ENCODE assay signal across 9 cellular contexts in genomic region chr9:96020822-96021615, GRCh38.
A peak's percentile ranks its signal among the peaks of the same experiment; 100 is the strongest.
DNase-seq lines count a peak whose midpoint lies in the region; ATAC-seq and TF ChIP-seq lines count a peak whose summit lies in the region.
"Had no signal": no experiment of that assay in that cellular context is flagged by ENCODE, and none has a peak within 500 bp of the region (broad histone marks: within the 10 kb centered on the region; RNA-seq: fewer than 3 reads in every experiment).

No MANE protein-coding gene starts in this region.

- H3K27ac ChIP-seq in lung (ENCODE audit: low read depth in 1 of 2, low read length in 1 of 2) = peak overlapping the region in 1 of 2 donors; percentile 72
- H3K27ac ChIP-seq: 22Rv1 had no signal

- DNase-seq in DMS 273 (lab: John Stamatoyannopoulos, UW; ENCODE audit: unreplicated experiment) = peak; percentile 62
- no peak for DNase-seq in DMS 273 treated with DMSO at 0.1 percent for 48 hours (lab: John Stamatoyannopoulos, UW)
- no peak for DNase-seq in activated B cell treated with CpG ODN at 0.5 μM for 24 hours
- peak; percentile 33 for DNase-seq in lung (ENCODE audit: low spot score)
- no peak for DNase-seq in LoVo (ENCODE audit: low spot score)

- CTCF ChIA-PET in activated B cell treated with CpG ODN at 0.5 μM for 24 hours (lab: Charles Lee) = no interaction called here

- H3K36me3 ChIP-seq in lung (ENCODE audit: control insufficient read depth in 2 of 2, insufficient read depth in 2 of 2, low read length in 2 of 2) = peaks cover 2 to 7% of the 10 kb centered on the region in 2 donors

- H3K4me3 ChIP-seq in lung = peak overlapping the region; percentile 52

- POLR2A ChIA-PET in activated B cell treated with CpG ODN at 0.5 μM for 24 hours (lab: Charles Lee) = no interaction called here

- no peak overlapping the region for H3K27ac Mint-ChIP-seq in activated B cell treated with CpG ODN at 0.5 μM for 24 hours
- H3K27ac Mint-ChIP-seq in dendritic cell treated with granulocyte-macrophage colony-stimulating factor and Interleukin-4, amounts not matched to agents 40 ng/mL and 50 ng/mL, for 4 days = peak overlapping the region; percentile 41
- peak overlapping the region; percentile 61 for H3K27ac Mint-ChIP-seq in stimulated activated memory B cell treated with anti-CD40 and anti-IgM and Interleukin-4, amounts not matched to agents 10 μg/mL and 1 μg/mL and 100 μg/mL, for 72 hours

- H3K27me3 Mint-ChIP-seq in activated B cell treated with CpG ODN at 0.5 μM for 24 hours = peaks cover 51% of the 10 kb centered on the region
- peaks cover 68% of the 10 kb centered on the region for H3K27me3 Mint-ChIP-seq in dendritic cell treated with granulocyte-macrophage colony-stimulating factor and Interleukin-4, amounts not matched to agents 40 ng/mL and 50 ng/mL, for 4 days
- H3K27me3 Mint-ChIP-seq in stimulated activated memory B cell treated with anti-CD40 and anti-IgM and Interleukin-4, amounts not matched to agents 10 μg/mL and 1 μg/mL and 100 μg/mL, for 72 hours = peaks cover 73% of the 10 kb centered on the region

- TF ChIP-seq CTCF in activated B cell treated with CpG ODN at 0.5 μM for 24 hours (IDR thresholded peaks at IDR 0.05) (no peak), lung (IDR thresholded peaks at IDR 0.05; ENCODE audit: control extremely low read depth, extremely low read depth) (no peak)

- peak overlapping the region; percentile 71 for H3K4me3 Mint-ChIP-seq in activated B cell treated with CpG ODN at 0.5 μM for 24 hours
- H3K4me3 Mint-ChIP-seq in dendritic cell treated with granulocyte-macrophage colony-stimulating factor and Interleukin-4, amounts not matched to agents 40 ng/mL and 50 ng/mL, for 4 days = peak overlapping the region; percentile 73
- H3K4me3 Mint-ChIP-seq in stimulated activated memory B cell treated with anti-CD40 and anti-IgM and Interleukin-4, amounts not matched to agents 10 μg/mL and 1 μg/mL and 100 μg/mL, for 72 hours = peak overlapping the region; percentile 87

- H3K4me1 Mint-ChIP-seq in activated B cell treated with CpG ODN at 0.5 μM for 24 hours = peaks cover 21% of the 10 kb centered on the region
- peaks cover 27% of the 10 kb centered on the region for H3K4me1 Mint-ChIP-seq in dendritic cell treated with granulocyte-macrophage colony-stimulating factor and Interleukin-4, amounts not matched to agents 40 ng/mL and 50 ng/mL, for 4 days (ENCODE audit: low read depth)
- peaks cover 39% of the 10 kb centered on the region for H3K4me1 Mint-ChIP-seq in stimulated activated memory B cell treated with anti-CD40 and anti-IgM and Interleukin-4, amounts not matched to agents 10 μg/mL and 1 μg/mL and 100 μg/mL, for 72 hours

- WGBS in lung, 2 donors = 0 to 1% methylated on average over 57 to 80 of the region's 80 CpGs

- no peaks in the 10 kb centered on the region for H3K9me3 Mint-ChIP-seq in activated B cell treated with CpG ODN at 0.5 μM for 24 hours
- no peaks in the 10 kb centered on the region for H3K9me3 Mint-ChIP-seq in dendritic cell treated with granulocyte-macrophage colony-stimulating factor and Interleukin-4, amounts not matched to agents 40 ng/mL and 50 ng/mL, for 4 days
- H3K9me3 Mint-ChIP-seq in stimulated activated memory B cell treated with anti-CD40 and anti-IgM and Interleukin-4, amounts not matched to agents 10 μg/mL and 1 μg/mL and 100 μg/mL, for 72 hours = no peaks in the 10 kb centered on the region

- H3K9me3 ChIP-seq in lung (ENCODE audit: control insufficient read depth in 2 of 2, insufficient read depth in 1 of 2, low read length in 1 of 2) = peaks cover 0 to 3% of the 10 kb centered on the region in 2 donors

- H3K27me3 ChIP-seq in lung (ENCODE audit: control insufficient read depth, insufficient read depth) = no peaks in the 10 kb centered on the region

- H3K4me1 ChIP-seq in lung (ENCODE audit: control insufficient read depth in 2 of 2, insufficient read depth in 2 of 2, low read length in 2 of 2) = peaks cover 0 to 13% of the 10 kb centered on the region in 2 donors

- peaks cover 12% of the 10 kb centered on the region for H3K36me3 Mint-ChIP-seq in activated B cell treated with CpG ODN at 0.5 μM for 24 hours (ENCODE audit: low read depth)
- peaks cover 16% of the 10 kb centered on the region for H3K36me3 Mint-ChIP-seq in dendritic cell treated with granulocyte-macrophage colony-stimulating factor and Interleukin-4, amounts not matched to agents 40 ng/mL and 50 ng/mL, for 4 days (ENCODE audit: low read depth)
- H3K36me3 Mint-ChIP-seq in stimulated activated memory B cell treated with anti-CD40 and anti-IgM and Interleukin-4, amounts not matched to agents 10 μg/mL and 1 μg/mL and 100 μg/mL, for 72 hours = peaks cover 24% of the 10 kb centered on the region

- ATAC-seq in activated B cell treated with CpG ODN at 0.5 μM for 24 hours (ENCODE audit: low read depth) (no peak), lung (ENCODE audit: insufficient read depth, low FRiP score) (peak; percentile 28), HG02981 (IDR thresholded peaks at IDR 0.05; ENCODE audit: unreplicated experiment) (no peak)
- peak; percentile 34 for ATAC-seq in stimulated activated memory B cell treated with anti-CD40 and anti-IgM and Interleukin-4, amounts not matched to agents 10 μg/mL and 1 μg/mL and 100 μg/mL, for 72 hours

- intact Hi-C loops in activated B cell treated with CpG ODN at 0.5 μM for 24 hours (cut with micrococcal nuclease) = loop anchor here (10.0 kb wide), 1 partner anchor 506 kb away; the partner anchor contains the start of gene PTCH1
- intact Hi-C loops in dendritic cell treated with granulocyte-macrophage colony-stimulating factor and Interleukin-4, amounts not matched to agents 40 ng/mL and 50 ng/mL, for 4 days (cut with micrococcal nuclease) = loop anchor here (5.0 to 10.0 kb wide), 2 partner anchors 41 to 194 kb away; no protein-coding TSS in a partner anchor

Comparison
In these comparisons a context has a peak if more than half of its experiments do, and no peak if none do; other contexts are left out.
1. DNase-seq: peak in DMS 273 (single experiment) and lung (single experiment); none in DMS 273 treated with DMSO at 0.1 percent for 48 hours (single experiment), activated B cell treated with CpG ODN at 0.5 μM for 24 hours (single experiment) and LoVo (single experiment).
2. ATAC-seq: peak in lung (single experiment) and stimulated activated memory B cell treated with anti-CD40 and anti-IgM and Interleukin-4, amounts not matched to agents 10 μg/mL and 1 μg/mL and 100 μg/mL, for 72 hours (single experiment); none in activated B cell treated with CpG ODN at 0.5 μM for 24 hours (single experiment) and HG02981 (single experiment).
3. Peak in every context shown above with its lines, with median percentiles within 50 percentile points of each other: H3K4me3 Mint-ChIP-seq.